10 cellular contexts compared by ENCODE assay signal in the genomic region with DNA sequence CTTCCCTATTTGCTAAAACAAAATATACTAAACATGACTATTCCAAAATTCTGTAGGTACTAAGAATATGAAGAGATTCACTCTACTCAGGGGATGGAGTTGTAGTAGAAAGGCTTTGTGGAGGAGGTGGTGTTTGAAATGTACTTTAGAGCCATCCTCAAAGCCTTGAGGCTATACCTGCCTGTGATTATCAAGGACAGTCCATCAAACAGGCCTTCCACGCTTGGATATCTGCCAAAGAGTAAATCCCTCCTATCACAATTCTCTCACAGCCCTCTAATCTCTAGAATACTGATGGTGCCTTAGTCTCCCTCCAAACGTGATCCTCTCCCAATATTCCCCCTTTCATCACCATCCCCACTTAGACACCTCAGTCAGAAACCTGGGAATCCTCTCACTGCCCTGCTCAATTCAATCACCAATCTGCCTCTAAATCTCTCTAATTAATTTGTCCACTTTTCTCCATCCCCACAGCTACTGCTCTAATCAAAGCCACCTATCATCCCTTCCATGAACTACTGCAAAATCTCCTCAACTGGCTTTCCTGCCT. TPM values are rescaled to one million over a fixed set of nuclear protein-coding genes. Genes with fewer than 3 reads are reported as not detected.
DNase-seq lines count a peak whose midpoint lies in the region; ATAC-seq lines count a peak whose summit lies in the region.
"Had no signal": no experiment of that assay in that cellular context is flagged by ENCODE, and none has a peak within 500 bp of the region (broad histone marks: within the 10 kb centered on the region; RNA-seq: fewer than 3 reads in every experiment).

No MANE protein-coding gene starts in this region.

- H3K9me3 ChIP-seq in HAP-1 = peaks cover 3% of the 10 kb centered on the region; the same call in 1 of the 2 replicates

- CTCF ChIA-PET in T-cell (lab: Charles Lee) = interaction anchor here in 1 of 2 donors (0.6 kb wide), 1 partner anchor 39 kb away, joined by 6 read pairs; no protein-coding TSS in a partner anchor

- in situ Hi-C loops in HAP-1 (cut with MboI; ENCODE audit: low sequenced_read_pairs) = no loop called here

- H3K4me1 ChIP-seq in HAP-1 = peaks cover 10% of the 10 kb centered on the region

- no peaks in the 10 kb centered on the region for H3K36me3 ChIP-seq in HAP-1 (replicated peaks)

- no peaks in the 10 kb centered on the region for H3K27me3 Mint-ChIP-seq in T-cell
- H3K27me3 Mint-ChIP-seq in naive thymus-derived CD8-positive, alpha-beta T cell = no peaks in the 10 kb centered on the region
- H3K27me3 Mint-ChIP-seq: dendritic cell treated with granulocyte-macrophage colony-stimulating factor and Interleukin-4, amounts not matched to agents 40 ng/mL and 50 ng/mL, for 4 days had no signal

- H3K4me3 ChIP-seq in HAP-1 = no peak overlapping the region

- H3K9me3 Mint-ChIP-seq in T-cell = no peaks in the 10 kb centered on the region
- no peaks in the 10 kb centered on the region for H3K9me3 Mint-ChIP-seq in naive thymus-derived CD8-positive, alpha-beta T cell
- H3K9me3 Mint-ChIP-seq: dendritic cell treated with granulocyte-macrophage colony-stimulating factor and Interleukin-4, amounts not matched to agents 40 ng/mL and 50 ng/mL, for 4 days had no signal

- peak; percentile 40 for DNase-seq in DMS 273 (lab: John Stamatoyannopoulos, UW; ENCODE audit: unreplicated experiment)
- DNase-seq in DMS 273 treated with DMSO at 0.1 percent for 48 hours (lab: John Stamatoyannopoulos, UW) = no peak
- peak; percentile 29 to 36 for DNase-seq in HAP-1 (ENCODE audit: low spot score in 2 of 2)
- DNase-seq in T-cell = no peak
- DNase-seq in naive thymus-derived CD8-positive, alpha-beta T cell = no peak
- DNase-seq in NK-92 treated with Interleukin-12 subunit alpha and Interleukin-12 subunit beta, amount 100 ng/mL, for 24 hours (lab: John Stamatoyannopoulos, UW) = no peak
- DNase-seq: foreskin keratinocyte had no signal

- POLR2A ChIA-PET in T-cell (lab: Charles Lee) = no interaction called here
- POLR2A ChIA-PET in naive thymus-derived CD8-positive, alpha-beta T cell (lab: Charles Lee) = interaction anchor here (1.4 kb wide), 1 partner anchor 11 kb away, joined by 3 read pairs; no protein-coding TSS in a partner anchor

- no peak for ATAC-seq in T-cell (replicated peaks in 1 of 4)
- no peak for ATAC-seq in naive thymus-derived CD8-positive, alpha-beta T cell
- no peak for ATAC-seq in GM18861 (IDR thresholded peaks at IDR 0.05; ENCODE audit: unreplicated experiment)
- no peak for ATAC-seq in HG02623 (IDR thresholded peaks at IDR 0.05; ENCODE audit: unreplicated experiment)

- H3K4me1 Mint-ChIP-seq in T-cell = peaks cover 71 to 79% (median 71%) of the 10 kb centered on the region in 3 donors
- H3K4me1 Mint-ChIP-seq in naive thymus-derived CD8-positive, alpha-beta T cell = peaks cover 33 to 75% (median 64%) of the 10 kb centered on the region in 4 donors

- no peaks in the 10 kb centered on the region for H3K27me3 ChIP-seq in HAP-1 (ENCODE audit: low read depth)
- H3K27me3 ChIP-seq: foreskin keratinocyte had no signal

- H3K36me3 Mint-ChIP-seq in T-cell = peaks cover 28% of the 10 kb centered on the region
- peaks cover 0 to 37% (median 6%) of the 10 kb centered on the region in 3 donors for H3K36me3 Mint-ChIP-seq in naive thymus-derived CD8-positive, alpha-beta T cell

- peak overlapping the region; percentile 38 to 40 for H3K27ac Mint-ChIP-seq in T-cell
- H3K27ac Mint-ChIP-seq in naive thymus-derived CD8-positive, alpha-beta T cell = peak overlapping the region; percentile 2 to 42 (median 21)
- H3K27ac Mint-ChIP-seq: dendritic cell treated with granulocyte-macrophage colony-stimulating factor and Interleukin-4, amounts not matched to agents 40 ng/mL and 50 ng/mL, for 4 days had no signal

- no peak overlapping the region for H3K4me3 Mint-ChIP-seq in T-cell
- H3K4me3 Mint-ChIP-seq in naive thymus-derived CD8-positive, alpha-beta T cell = peak overlapping the region in 2 of 10 donors; percentile 3 to 9
- H3K4me3 Mint-ChIP-seq: dendritic cell treated with granulocyte-macrophage colony-stimulating factor and Interleukin-4, amounts not matched to agents 40 ng/mL and 50 ng/mL, for 4 days had no signal

RNA-seq across cellular contexts. Expression of a gene that starts 13.1 kb away (rescaled TPM):
- 100 to 1,000 TPM in 2 of 5 donors, 10 to 100 TPM in 3; 44.3 to 138 (median 82.9) TPM for total RNA-seq in T-cell
- 10 to 100 TPM; 42.9 to 51.6 TPM for total RNA-seq in naive thymus-derived CD8-positive, alpha-beta T cell
- 10 to 100 TPM; 10.6 to 13.7 (median 11.7) TPM for polyA plus RNA-seq in naive thymus-derived CD8-positive, alpha-beta T cell

Comparison
In these comparisons a context has a peak if more than half of its experiments do, and no peak if none do; other contexts are left out.
1. DNase-seq: peak in DMS 273 (single experiment) and HAP-1 (2 of 2); none in DMS 273 treated with DMSO at 0.1 percent for 48 hours (single experiment), T-cell (0 of 34), naive thymus-derived CD8-positive, alpha-beta T cell (0 of 10) and NK-92 treated with Interleukin-12 subunit alpha and Interleukin-12 subunit beta, amount 100 ng/mL, for 24 hours (single experiment).